In genomic region chr6:903746-904145, GRCh38 we compare ENCODE assay signal across 1 cellular context.
TF ChIP-seq lines count a peak whose summit lies in the region.

No MANE protein-coding gene starts in this region.

TF ChIP-seq in SK-N-SH treated with all-trans-retinoic acid at 6 μM for 48 hours, 23 proteins besides CTCF, POLR2A, EP300 and RAD21 (continued from another document):
- TF ChIP-seq CSRNP3 (CRISPR knock-in tag; IDR thresholded peaks at IDR 0.05) (no peak), TSHZ2 (CRISPR knock-in tag; IDR thresholded peaks at IDR 0.05) (no peak), ZFP3 (CRISPR knock-in tag; IDR thresholded peaks at IDR 0.05) (no peak)
TF ChIP-seq in SK-N-SH treated with all-trans-retinoic acid at 6 μM for 48 hours: peak in this region for 0.
